ENCODE assay signal across 24 cellular contexts in genomic region chr9:124047106-124047716, GRCh38. TPM values are rescaled to one million over a fixed set of nuclear protein-coding genes. Genes with fewer than 3 reads are reported as not detected.
A peak's percentile ranks its signal among the peaks of the same experiment; 100 is the strongest.
DNase-seq lines count a peak whose midpoint lies in the region; ATAC-seq and TF ChIP-seq lines count a peak whose summit lies in the region.
"Had no signal": no experiment of that assay in that cellular context is flagged by ENCODE, and none has a peak within 500 bp of the region (broad histone marks: within the 10 kb centered on the region; RNA-seq: fewer than 3 reads in every experiment).

No MANE protein-coding gene starts in this region.

- intact Hi-C loops in esophagus squamous epithelium (cut with DNase I): no loop called here

- DNase-seq in Ammon's horn (ENCODE audit: low spot score) (peak; percentile 40), amniotic epithelial cell (ENCODE audit: low read depth) (peak; percentile 77), lung microvascular endothelial cell (ENCODE audit: low read depth in 2 of 2) (peak; percentile 27 to 35), esophagus squamous epithelium (lab: John Stamatoyannopoulos, UW) (no peak)
- no peak for DNase-seq in activated CD4-positive, alpha-beta T cell treated with anti-CD3 and anti-CD28 coated beads for 1 hour
- DNase-seq: ACHN; CD4-positive, alpha-beta memory T cell; DND-41; GDM1; IMR-90; Kasumi-1; NCI-H1436; NCI-H2029; NCI-H2171; NCI-H446; NCI-H774; PC-3; SJCRH30; SW 1271 had no signal

- H3K27me3 ChIP-seq in esophagus squamous epithelium: peaks cover 0 to 53% (median 2%) of the 10 kb centered on the region in 4 donors

- no peaks in the 10 kb centered on the region for H3K9me3 ChIP-seq in HEK293 (ENCODE audit: control insufficient read depth, insufficient read depth, low read depth, low read length)
- no peaks in the 10 kb centered on the region for H3K9me3 ChIP-seq in esophagus squamous epithelium
- H3K9me3 ChIP-seq: SJCRH30 had no signal

- WGBS in esophagus squamous epithelium, 2 donors: 67 to 77% methylated on average over 9 of the region's 9 CpGs

- no peak overlapping the region for H3K27ac ChIP-seq in HEK293 (ENCODE audit: extremely low read depth, low read depth, low read length)
- H3K27ac ChIP-seq in esophagus squamous epithelium: no peak overlapping the region
- H3K27ac ChIP-seq: SJCRH30 had no signal

- no peak for TF ChIP-seq POLR2A in esophagus squamous epithelium (IDR thresholded peaks at IDR 0.05)

- H3K4me1 ChIP-seq in HEK293 (ENCODE audit: control insufficient read depth, insufficient read depth, low read length): peaks cover 2% of the 10 kb centered on the region; the same call in 1 of the 2 replicates
- peaks cover 9 to 16% (median 12%) of the 10 kb centered on the region in 3 donors for H3K4me1 ChIP-seq in esophagus squamous epithelium

- no peak for TF ChIP-seq CTCF in HEK293 (tag by site-specific recombination; IDR thresholded peaks at IDR 0.05)
- no peak for TF ChIP-seq CTCF in esophagus squamous epithelium (IDR thresholded peaks at IDR 0.05)

- H3K4me3 ChIP-seq in HEK293 (ENCODE audit: low read depth, low read length): no peak overlapping the region
- H3K4me3 ChIP-seq in esophagus squamous epithelium: no peak overlapping the region
- H3K4me3 ChIP-seq: SJCRH30 had no signal

- POLR2A ChIA-PET in HEK293 (lab: Yijun Ruan, JAX): no interaction called here

- CTCF ChIA-PET in HEK293 (lab: Yijun Ruan, JAX): no interaction called here

- ATAC-seq in GM18519 (IDR thresholded peaks at IDR 0.05; ENCODE audit: low FRiP score, unreplicated experiment) (no peak), HG02763 (IDR thresholded peaks at IDR 0.05; ENCODE audit: unreplicated experiment) (no peak)
- ATAC-seq: PC-3 had no signal

- H3K36me3 ChIP-seq in HEK293 (ENCODE audit: control insufficient read depth in 2 of 2, insufficient read depth in 1 of 2, low read length in 2 of 2): no peaks in the 10 kb centered on the region
- no peaks in the 10 kb centered on the region for H3K36me3 ChIP-seq in esophagus squamous epithelium
- H3K36me3 ChIP-seq: SJCRH30 had no signal

TF ChIP-seq in HEK293, 187 proteins besides CTCF, POLR2A, EP300 and RAD21:
- TF ChIP-seq ZBTB21 (tag by site-specific recombination; IDR thresholded peaks at IDR 0.05): no peak
- peak; percentile 69; the same call in 1 of the 2 replicates for TF ChIP-seq ZNF146 (tag by site-specific recombination; IDR thresholded peaks at IDR 0.05)

RNA-seq across cellular contexts. Expression of gene LHX2, which starts 35.6 kb away (rescaled TPM):
- total RNA-seq in lung microvascular endothelial cell (not detected in 2 replicates), esophagus squamous epithelium (under 1 TPM in 1 of 4 donors, not detected in 3; 0.22 TPM)
- total RNA-seq: B cell; CD4-positive, alpha-beta memory T cell; HT1080; IMR-90 had no signal

Comparison
In these comparisons a context has a peak if more than half of its experiments do, and no peak if none do; other contexts are left out.
1. DNase-seq: peak in Ammon's horn (single experiment), amniotic epithelial cell (single experiment) and lung microvascular endothelial cell (2 of 2); none in esophagus squamous epithelium (single experiment) and activated CD4-positive, alpha-beta T cell treated with anti-CD3 and anti-CD28 coated beads for 1 hour (single experiment).